In the genomic region with DNA sequence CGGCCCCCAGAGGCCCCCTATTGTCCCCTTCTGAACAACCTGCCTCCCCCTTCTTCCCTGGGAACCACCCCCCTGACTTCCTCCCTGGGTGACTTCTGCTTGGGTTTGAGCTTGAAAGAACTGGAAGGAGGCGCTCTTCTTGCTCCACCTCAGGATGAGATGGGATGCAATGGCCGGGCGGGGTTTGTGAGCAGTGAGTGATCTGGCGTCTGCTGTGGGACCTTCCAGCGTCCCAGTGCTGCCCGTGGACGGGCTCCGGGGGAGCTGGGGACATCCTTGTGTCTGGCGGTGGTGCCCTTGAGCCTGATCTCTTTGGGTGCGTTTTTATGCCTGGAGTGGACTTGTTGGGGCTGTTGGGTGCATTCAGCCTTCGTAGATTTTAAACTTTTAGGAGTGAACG, we compare ENCODE assay signal across 23 cellular contexts.
"Had no signal": no experiment of that assay in that cellular context is flagged by ENCODE, and none has a peak within 500 bp of the region (broad histone marks: within the 10 kb centered on the region; RNA-seq: fewer than 3 reads in every experiment).

No MANE protein-coding gene starts in this region.

- H3K36me3 Mint-ChIP-seq: natural killer cell had no signal

- H3K27me3 Mint-ChIP-seq: memory B cell; stimulated activated naive CD8-positive, alpha-beta T cell treated with anti-CD3 and anti-CD28 coated beads, Interleukin-15, amount 100 ng/mL, for 72 hours had no signal

- H3K36me3 ChIP-seq: ovary had no signal

- H3K9me3 Mint-ChIP-seq: memory B cell; natural killer cell; stimulated activated effector memory CD8-positive, alpha-beta T cell treated with anti-CD3 and anti-CD28 coated beads, Interleukin-12 subunit alpha, Interleukin-12 subunit beta, amount 100 ng/mL, for 72 hours; stimulated activated naive CD8-positive, alpha-beta T cell treated with anti-CD3 and anti-CD28 coated beads, Interleukin-15, amount 100 ng/mL, for 72 hours had no signal

- H3K9me3 ChIP-seq: ovary, right lobe of liver, suprapubic skin, transverse colon had no signal

- H3K27me3 ChIP-seq: esophagus muscularis mucosa, foreskin keratinocyte, ovary, right lobe of liver, suprapubic skin, transverse colon had no signal

- ATAC-seq: foreskin keratinocyte; left lobe of liver; natural killer cell; right lobe of liver; stimulated activated effector memory CD8-positive, alpha-beta T cell treated with anti-CD3 and anti-CD28 coated beads, Interleukin-12 subunit alpha, Interleukin-12 subunit beta, amount 100 ng/mL, for 72 hours; stimulated activated naive CD8-positive, alpha-beta T cell treated with anti-CD3 and anti-CD28 coated beads, Interleukin-15, amount 100 ng/mL, for 72 hours had no signal

- DNase-seq: central memory CD4-positive, alpha-beta T cell; effector CD8-positive, alpha-beta T cell; foreskin keratinocyte; head of caudate nucleus; kidney; natural killer cell; nucleus accumbens; ovary; right lobe of liver; small intestine; stimulated activated CD4-positive, alpha-beta T cell treated with anti-CD3 and anti-CD28 coated beads, Interleukin-1b, Interleukin-23, amount 100 ng/mL, for 48 hours; stimulated activated CD4-positive, alpha-beta T cell treated with anti-CD3 and anti-CD28 coated beads, Interleukin-4, amount 100 ng/mL, for 24 hours; stimulated activated naive CD8-positive, alpha-beta T cell treated with anti-CD3 and anti-CD28 coated beads, Interleukin-15, amount 100 ng/mL, for 72 hours; transverse colon had no signal

- H3K4me3 Mint-ChIP-seq: memory B cell; natural killer cell; neural crest cell; stimulated activated effector memory CD8-positive, alpha-beta T cell treated with anti-CD3 and anti-CD28 coated beads, Interleukin-12 subunit alpha, Interleukin-12 subunit beta, amount 100 ng/mL, for 72 hours; stimulated activated naive CD8-positive, alpha-beta T cell treated with anti-CD3 and anti-CD28 coated beads, Interleukin-15, amount 100 ng/mL, for 72 hours had no signal

- H3K27ac Mint-ChIP-seq: memory B cell; natural killer cell; stimulated activated effector memory CD8-positive, alpha-beta T cell treated with anti-CD3 and anti-CD28 coated beads, Interleukin-12 subunit alpha, Interleukin-12 subunit beta, amount 100 ng/mL, for 72 hours had no signal

- H3K27ac ChIP-seq: esophagus muscularis mucosa, foreskin keratinocyte, ovary, right lobe of liver, suprapubic skin, transverse colon had no signal

- H3K4me3 ChIP-seq: esophagus muscularis mucosa, lung, ovary, right lobe of liver, suprapubic skin, transverse colon had no signal

- H3K4me1 ChIP-seq: foreskin keratinocyte, right lobe of liver had no signal

- FAIRE-seq: colon, endothelial cell of umbilical vein, kidney, small intestine had no signal
